In the genomic region with DNA sequence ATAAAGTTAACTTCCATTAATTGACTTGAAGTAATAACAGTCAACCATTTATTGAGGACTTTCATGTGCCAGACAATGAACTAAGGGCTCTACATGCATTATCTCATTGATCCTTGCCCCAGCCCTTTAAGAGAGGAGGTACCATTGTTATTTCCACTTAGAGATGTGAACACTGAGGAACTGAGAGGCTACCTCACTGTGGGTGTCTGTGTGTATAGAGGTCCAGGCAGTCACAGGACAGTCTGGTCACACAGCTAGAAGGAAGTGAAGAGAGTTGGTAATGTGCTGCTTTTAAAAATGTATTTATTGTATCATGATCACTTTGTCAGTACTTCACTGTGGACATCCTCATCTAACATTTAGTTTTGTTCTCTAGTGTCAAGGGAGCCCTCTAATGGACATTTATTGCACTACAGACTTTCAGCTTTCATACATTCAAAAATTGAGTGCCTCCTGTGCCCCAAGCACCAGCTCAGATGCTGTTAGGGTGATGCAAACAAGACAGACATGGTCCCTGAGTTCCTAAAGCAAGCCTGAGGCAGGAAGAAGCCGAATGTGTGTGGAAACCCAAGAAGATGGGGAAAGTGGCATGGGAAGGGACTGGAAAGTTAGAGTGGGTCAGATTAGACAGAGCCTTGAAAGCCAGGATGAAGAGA, we compare ENCODE assay signal across 8 cellular contexts.
DNase-seq lines count a peak whose midpoint lies in the region; ATAC-seq and TF ChIP-seq lines count a peak whose summit lies in the region.

No MANE protein-coding gene starts in this region.

- no peaks in the 10 kb centered on the region for H3K4me1 Mint-ChIP-seq in activated CD4-positive, alpha-beta T cell treated with anti-CD3 and anti-CD28 coated beads, Interleukin-2, amount 10 ng/mL, durations not matched to agents 7 days and 5 days

- no peak overlapping the region for H3K27ac ChIP-seq in neutrophil

- no peaks in the 10 kb centered on the region for H3K4me1 ChIP-seq in neutrophil (ENCODE audit: control insufficient read depth in 1 of 2, insufficient read depth in 1 of 2, low read depth in 1 of 2, low read length in 1 of 2)

- POLR2A ChIA-PET in activated CD4-positive, alpha-beta T cell treated with anti-CD3 and anti-CD28 coated beads, Interleukin-2, amount 10 ng/mL, durations not matched to agents 7 days and 5 days (lab: Charles Lee) = no interaction called here

- H3K27ac Mint-ChIP-seq in activated CD4-positive, alpha-beta T cell treated with anti-CD3 and anti-CD28 coated beads, Interleukin-2, amount 10 ng/mL, durations not matched to agents 7 days and 5 days = no peak overlapping the region

- H3K9me3 Mint-ChIP-seq in activated CD4-positive, alpha-beta T cell treated with anti-CD3 and anti-CD28 coated beads, Interleukin-2, amount 10 ng/mL, durations not matched to agents 7 days and 5 days = no peaks in the 10 kb centered on the region

- H3K36me3 ChIP-seq in neutrophil = no peaks in the 10 kb centered on the region

- H3K27me3 ChIP-seq in neutrophil = no peaks in the 10 kb centered on the region

- CTCF ChIA-PET in activated CD4-positive, alpha-beta T cell treated with anti-CD3 and anti-CD28 coated beads, Interleukin-2, amount 10 ng/mL, durations not matched to agents 7 days and 5 days (lab: Charles Lee) = interaction anchor here (0.7 to 2.4 kb wide), 8 partner anchors 8 to 679 kb away, joined by 3 to 6 read pairs (median 3); no protein-coding TSS in a partner anchor

- peak; percentile 61 for ATAC-seq in HG02759 (IDR thresholded peaks at IDR 0.05; ENCODE audit: unreplicated experiment)
- no peak for ATAC-seq in GM19455 (IDR thresholded peaks at IDR 0.05; ENCODE audit: unreplicated experiment)

- no peak overlapping the region for H3K4me3 Mint-ChIP-seq in activated CD4-positive, alpha-beta T cell treated with anti-CD3 and anti-CD28 coated beads, Interleukin-2, amount 10 ng/mL, durations not matched to agents 7 days and 5 days

- H3K9me3 ChIP-seq in neutrophil = no peaks in the 10 kb centered on the region

- DNase-seq in 8988T (peak; percentile 56), GDM1 (lab: John Stamatoyannopoulos, UW) (peak; percentile 46), NCI-H2196 (lab: John Stamatoyannopoulos, UW; ENCODE audit: unreplicated experiment) (peak; percentile 73), fibroblast of the aortic adventitia (ENCODE audit: low read depth) (peak; percentile 76)
- DNase-seq in activated CD4-positive, alpha-beta T cell treated with anti-CD3 and anti-CD28 coated beads, Interleukin-2, amount 10 ng/mL, durations not matched to agents 7 days and 5 days = peak; percentile 55

- peak; percentile 77 for TF ChIP-seq CTCF in fibroblast of the aortic adventitia (IDR thresholded peaks at IDR 0.05; ENCODE audit: insufficient read depth, low read length)
- TF ChIP-seq CTCF in neutrophil (IDR thresholded peaks at IDR 0.05) = peak; percentile 23

- no peaks in the 10 kb centered on the region for H3K27me3 Mint-ChIP-seq in activated CD4-positive, alpha-beta T cell treated with anti-CD3 and anti-CD28 coated beads, Interleukin-2, amount 10 ng/mL, durations not matched to agents 7 days and 5 days

- no peaks in the 10 kb centered on the region for H3K36me3 Mint-ChIP-seq in activated CD4-positive, alpha-beta T cell treated with anti-CD3 and anti-CD28 coated beads, Interleukin-2, amount 10 ng/mL, durations not matched to agents 7 days and 5 days (ENCODE audit: low read depth)

- no peak overlapping the region for H3K4me3 ChIP-seq in fibroblast of the aortic adventitia (ENCODE audit: low read depth, low read length)
- no peak overlapping the region for H3K4me3 ChIP-seq in neutrophil (ENCODE audit: low read depth in 1 of 2, low read length in 1 of 2)
